Comparison of ENCODE assay signal across 2 cellular contexts in genomic region chr15:62392411-62392810, GRCh38.
TF ChIP-seq lines count a peak whose summit lies in the region.

No MANE protein-coding gene starts in this region.

TF ChIP-seq in SK-N-SH, 30 proteins besides CTCF, POLR2A, EP300 and RAD21 (continued from another document):
- TF ChIP-seq REST (IDR thresholded peaks at IDR 0.05; ENCODE audit: low read depth, low read length) (no peak), RXRA (IDR thresholded peaks at IDR 0.05; ENCODE audit: borderline replicate concordance, low read depth) (no peak), MXI1 (IDR thresholded peaks at IDR 0.05; ENCODE audit: low read depth, low read length) (no peak), SIN3A (IDR thresholded peaks at IDR 0.05; ENCODE audit: borderline replicate concordance, low read depth, low read length) (no peak)
TF ChIP-seq in SK-N-SH: peak in this region for 0.

TF ChIP-seq in SK-N-SH treated with all-trans-retinoic acid at 6 μM for 48 hours, 23 proteins besides CTCF, POLR2A, EP300 and RAD21 (continued from another document):
- no peak for TF ChIP-seq TSHZ2 (CRISPR knock-in tag; IDR thresholded peaks at IDR 0.05)
- TF ChIP-seq ZFP3 (CRISPR knock-in tag; IDR thresholded peaks at IDR 0.05): no peak
- no peak for TF ChIP-seq CSDC2 (CRISPR knock-in tag; IDR thresholded peaks at IDR 0.05)
